In the genomic region with DNA sequence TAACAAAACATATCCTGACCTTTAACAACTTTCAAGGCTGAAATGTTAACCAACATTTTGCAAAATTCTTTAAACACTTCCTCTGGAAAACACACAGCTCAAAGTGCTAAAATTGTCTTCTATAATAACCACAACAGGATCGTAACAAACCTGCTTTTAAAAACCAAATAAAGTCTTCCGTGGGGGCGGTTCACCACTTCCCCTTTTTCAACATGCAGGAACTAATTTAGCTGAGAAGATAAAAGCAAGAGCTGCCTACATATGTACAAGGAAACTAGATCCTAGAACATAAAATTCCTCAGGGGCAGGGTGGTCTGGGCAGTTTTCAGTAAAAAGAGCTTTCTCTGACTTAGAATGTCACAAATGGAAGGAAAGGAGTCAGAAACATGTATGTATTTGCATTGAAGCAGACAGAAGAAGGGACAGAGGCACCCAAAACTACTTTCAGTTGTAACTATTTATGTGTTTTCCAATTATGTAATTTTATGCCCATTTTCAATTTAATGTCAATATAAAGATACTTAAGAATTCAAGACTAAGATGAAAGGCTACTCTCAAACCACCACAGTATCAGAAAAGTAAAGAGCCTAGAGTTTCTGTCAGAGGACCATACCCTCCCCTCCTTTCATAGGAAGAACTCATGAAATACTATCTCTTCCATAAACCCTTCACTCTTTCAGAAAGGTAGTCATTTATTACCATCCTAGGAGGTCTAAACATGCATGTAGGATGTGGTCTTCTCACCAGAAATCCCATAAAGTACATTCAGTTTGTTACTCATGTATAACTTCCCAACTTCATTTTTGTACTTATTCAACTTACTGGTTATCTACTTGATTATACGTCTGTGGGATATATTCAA, we compare ENCODE assay signal across 8 cellular contexts.
DNase-seq lines count a peak whose midpoint lies in the region; ATAC-seq and TF ChIP-seq lines count a peak whose summit lies in the region.

No MANE protein-coding gene starts in this region.

- no peaks in the 10 kb centered on the region for H3K4me1 ChIP-seq in foreskin keratinocyte

- peaks cover 52% of the 10 kb centered on the region for H3K4me1 Mint-ChIP-seq in activated T-cell treated with anti-CD3 and anti-CD28 coated beads, Interleukin-2, amount 50 U/mL, for 4 hours (ENCODE audit: low read depth)

- H3K27me3 ChIP-seq in foreskin keratinocyte = no peaks in the 10 kb centered on the region

- peak overlapping the region; percentile 59 for H3K4me3 Mint-ChIP-seq in activated T-cell treated with anti-CD3 and anti-CD28 coated beads, Interleukin-2, amount 50 U/mL, for 4 hours

- peak; percentile 72 for ATAC-seq in GM18499 (IDR thresholded peaks at IDR 0.05; ENCODE audit: insufficient read depth, unreplicated experiment)
- ATAC-seq in GM21447 (IDR thresholded peaks at IDR 0.05; ENCODE audit: unreplicated experiment) = peak; percentile 96
- peak; percentile 65 for ATAC-seq in HG03575 (IDR thresholded peaks at IDR 0.05; ENCODE audit: extremely low read depth, insufficient number of reproducible peaks, low FRiP score, unreplicated experiment)
- peak; percentile 27 to 46 for ATAC-seq in activated T-cell treated with anti-CD3 and anti-CD28 coated beads, Interleukin-2, amount 50 U/mL, for 4 hours
- no peak for ATAC-seq in foreskin keratinocyte

- H3K9me3 Mint-ChIP-seq in activated T-cell treated with anti-CD3 and anti-CD28 coated beads, Interleukin-2, amount 50 U/mL, for 4 hours = peaks cover 5% of the 10 kb centered on the region

- no peak for TF ChIP-seq CTCF in foreskin keratinocyte (conservative IDR thresholded peaks at IDR 0.05)

- peak; percentile 13 for DNase-seq in activated T-cell treated with anti-CD3 and anti-CD28 coated beads, Interleukin-2, amount 50 U/mL, for 4 hours
- peak; percentile 18 for DNase-seq in putamen (ENCODE audit: low spot score)
- no peak for DNase-seq in NCI-H2029 treated with DMSO at 0.1 percent for 48 hours (lab: John Stamatoyannopoulos, UW)
- no peak for DNase-seq in NCI-H748 treated with DMSO at 0.1 percent for 48 hours (lab: John Stamatoyannopoulos, UW)
- no peak for DNase-seq in foreskin keratinocyte

- no peak overlapping the region for H3K27ac ChIP-seq in foreskin keratinocyte

- no peaks in the 10 kb centered on the region for H3K36me3 Mint-ChIP-seq in activated T-cell treated with anti-CD3 and anti-CD28 coated beads, Interleukin-2, amount 50 U/mL, for 4 hours (ENCODE audit: insufficient read depth)

- H3K27me3 Mint-ChIP-seq in activated T-cell treated with anti-CD3 and anti-CD28 coated beads, Interleukin-2, amount 50 U/mL, for 4 hours (ENCODE audit: low read depth) = no peaks in the 10 kb centered on the region

Comparison
In these comparisons a context has a peak if more than half of its experiments do, and no peak if none do; other contexts are left out.
1. DNase-seq: peak in activated T-cell treated with anti-CD3 and anti-CD28 coated beads, Interleukin-2, amount 50 U/mL, for 4 hours (single experiment) and putamen (single experiment); none in NCI-H2029 treated with DMSO at 0.1 percent for 48 hours (single experiment), NCI-H748 treated with DMSO at 0.1 percent for 48 hours (single experiment) and foreskin keratinocyte (0 of 2).